ENCODE assay signal across 9 cellular contexts in the genomic region with DNA sequence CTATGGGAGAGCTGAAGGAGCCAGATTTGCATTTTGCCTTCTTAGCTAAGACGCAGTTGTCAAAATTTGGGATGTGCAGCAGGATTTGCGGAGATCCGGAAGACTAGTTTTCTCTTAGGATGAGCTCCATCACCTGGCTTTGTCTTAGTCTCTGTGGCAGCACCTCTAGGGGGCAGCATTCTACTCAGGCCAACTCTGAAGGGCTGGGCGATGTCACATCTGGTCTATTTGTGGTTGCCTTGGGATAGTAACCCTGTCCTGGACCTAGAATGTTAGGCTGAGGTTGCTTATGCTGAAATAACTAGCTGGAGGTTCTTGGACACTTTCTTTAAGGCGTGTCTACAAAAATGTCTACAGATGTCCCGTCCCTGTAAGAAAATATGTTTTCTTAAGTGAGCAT.
A peak's percentile ranks its signal among the peaks of the same experiment; 100 is the strongest.
DNase-seq lines count a peak whose midpoint lies in the region; ATAC-seq and TF ChIP-seq lines count a peak whose summit lies in the region.
"Had no signal": no experiment of that assay in that cellular context is flagged by ENCODE, and none has a peak within 500 bp of the region (broad histone marks: within the 10 kb centered on the region; RNA-seq: fewer than 3 reads in every experiment).

No MANE protein-coding gene starts in this region.

- ATAC-seq in HG03108 (IDR thresholded peaks at IDR 0.05; ENCODE audit: unreplicated experiment) (no peak), GM18858 (IDR thresholded peaks at IDR 0.05; ENCODE audit: unreplicated experiment) (no peak), GM18907 (IDR thresholded peaks at IDR 0.05; ENCODE audit: unreplicated experiment) (no peak)
- ATAC-seq: activated naive CD4-positive, alpha-beta T cell treated with anti-CD3 and anti-CD28 coated beads, Interleukin-2, amount 50 U/mL, for 72 hours had no signal

- TF ChIP-seq CTCF in GM10266 (IDR thresholded peaks at IDR 0.05; ENCODE audit: control insufficient read depth, insufficient read depth, low read depth, missing control alignments): peak; percentile 30
- TF ChIP-seq CTCF in fibroblast of villous mesenchyme (IDR thresholded peaks at IDR 0.05; ENCODE audit: insufficient read depth, low read depth, low read length): peak; percentile 38

- in situ Hi-C loops in ACHN (cut with HindIII; ENCODE audit: low pct_ligation_motif_present, low pct_unique_long_range_greater_than_20kb, low sequenced_read_pairs): no loop called here

- peak; percentile 8 for DNase-seq in ACHN
- DNase-seq in GM10266 (ENCODE audit: extremely low spot score): no peak
- DNase-seq in NCI-H748 treated with DMSO at 0.1 percent for 48 hours (lab: John Stamatoyannopoulos, UW): peak; percentile 1
- peak; percentile 9 for DNase-seq in fibroblast of villous mesenchyme (ENCODE audit: low read depth)
- DNase-seq in hippocampal formation (lab: John Stamatoyannopoulos, UW): no peak

- H3K4me3 ChIP-seq in fibroblast of villous mesenchyme (ENCODE audit: low read depth, low read length): no peak overlapping the region

Comparison
In these comparisons a context has a peak if more than half of its experiments do, and no peak if none do; other contexts are left out.
1. DNase-seq: peak in ACHN (single experiment), NCI-H748 treated with DMSO at 0.1 percent for 48 hours (single experiment) and fibroblast of villous mesenchyme (single experiment); none in GM10266 (single experiment) and hippocampal formation (0 of 2).